ENCODE assay signal across 16 cellular contexts in genomic region chr16:64687796-64688195, GRCh38.
DNase-seq lines count a peak whose midpoint lies in the region; ATAC-seq and TF ChIP-seq lines count a peak whose summit lies in the region.
"Had no signal": no experiment of that assay in that cellular context is flagged by ENCODE, and none has a peak within 500 bp of the region (broad histone marks: within the 10 kb centered on the region; RNA-seq: fewer than 3 reads in every experiment).

No MANE protein-coding gene starts in this region.

- H3K27ac ChIP-seq in hepatocyte (peak overlapping the region; percentile 11), smooth muscle cell (ENCODE audit: low read depth) (peak overlapping the region; percentile 86)
- H3K27ac ChIP-seq: C4-2B had no signal

- H3K4me1 ChIP-seq in hepatocyte (ENCODE audit: insufficient read depth) (no peaks in the 10 kb centered on the region), smooth muscle cell (ENCODE audit: low read depth) (no peaks in the 10 kb centered on the region)
- H3K4me1 ChIP-seq: Caco-2 had no signal

- H3K36me3 ChIP-seq in hepatocyte (replicated peaks; ENCODE audit: insufficient read depth, low read depth) (no peaks in the 10 kb centered on the region), smooth muscle cell (ENCODE audit: low read depth) (no peaks in the 10 kb centered on the region)

- TF ChIP-seq CTCF in hepatocyte (IDR thresholded peaks at IDR 0.05; ENCODE audit: poor library complexity) = no peak
- no peak for TF ChIP-seq CTCF in smooth muscle cell (IDR thresholded peaks at IDR 0.05; ENCODE audit: borderline replicate concordance, insufficient read depth, poor library complexity, severe bottlenecking)

- H3F3A ChIP-seq in smooth muscle cell (ENCODE audit: low read depth) = no peaks in the 10 kb centered on the region

- ATAC-seq in GM21619 (IDR thresholded peaks at IDR 0.05; ENCODE audit: unreplicated experiment) (no peak), HG03378 (IDR thresholded peaks at IDR 0.05; ENCODE audit: unreplicated experiment) (no peak)
- ATAC-seq: GM12878 had no signal

- in situ Hi-C loops in KBM-7 (cut with MboI; ENCODE audit: low pct_unique_long_range_greater_than_20kb, low sequenced_read_pairs) = no loop called here

- H3K27me3 ChIP-seq in hepatocyte (no peaks in the 10 kb centered on the region), smooth muscle cell (ENCODE audit: low read depth) (no peaks in the 10 kb centered on the region)

- H2AFZ ChIP-seq in hepatocyte (no peak overlapping the region), smooth muscle cell (ENCODE audit: low read depth) (peak overlapping the region; percentile 1)

- H3K4me3 ChIP-seq in hepatocyte (no peak overlapping the region), smooth muscle cell (no peak overlapping the region)
- H3K4me3 ChIP-seq: GM12878 had no signal

- no peaks in the 10 kb centered on the region for H3K9me2 ChIP-seq in hepatocyte (replicated peaks; ENCODE audit: insufficient read depth)

- no peak overlapping the region for H3K4me2 ChIP-seq in hepatocyte
- H3K4me2 ChIP-seq in smooth muscle cell = peak overlapping the region; percentile 34

- peak overlapping the region; percentile 14 for H3K9ac ChIP-seq in smooth muscle cell (ENCODE audit: low read depth)

- H4K20me1 ChIP-seq in hepatocyte (ENCODE audit: insufficient read depth, poor library complexity, severe bottlenecking) (no peaks in the 10 kb centered on the region), smooth muscle cell (ENCODE audit: low read depth) (no peaks in the 10 kb centered on the region)

- DNase-seq in LHCN-M2 (ENCODE audit: low read depth) (peak; percentile 5), SW480 (ENCODE audit: low spot score) (peak; percentile 49), hepatocyte (ENCODE audit: low spot score) (no peak), smooth muscle cell (lab: John Stamatoyannopoulos, UW; ENCODE audit: unreplicated experiment) (no peak), KBM-7 (no peak)
- DNase-seq in activated effector memory CD4-positive, alpha-beta T cell treated with Interleukin-2 at 50 U/mL for 16 hours = no peak
- DNase-seq: ACHN; Caco-2; CD4-positive, alpha-beta T cell; GDM1; GOT3; H9 had no signal

- H3K79me2 ChIP-seq in hepatocyte (no peaks in the 10 kb centered on the region), smooth muscle cell (ENCODE audit: low read depth) (no peaks in the 10 kb centered on the region)

- 75% methylated on average over 4 of the region's 4 CpGs for WGBS in hepatocyte (ENCODE audit: low lambda C conversion rate, missing lambda C conversion rate)
- 45% methylated on average over 4 of the region's 4 CpGs for WGBS in smooth muscle cell (ENCODE audit: low lambda C conversion rate)

- H3K9me3 ChIP-seq in hepatocyte (ENCODE audit: low read depth) = no peaks in the 10 kb centered on the region
- no peaks in the 10 kb centered on the region for H3K9me3 ChIP-seq in smooth muscle cell (replicated peaks; ENCODE audit: low read depth)
- H3K9me3 ChIP-seq: Caco-2 had no signal

Comparison
In these comparisons a context has a peak if more than half of its experiments do, and no peak if none do; other contexts are left out.
1. DNase-seq: peak in LHCN-M2 (single experiment) and SW480 (single experiment); none in hepatocyte (single experiment), smooth muscle cell (single experiment), activated effector memory CD4-positive, alpha-beta T cell treated with Interleukin-2 at 50 U/mL for 16 hours (single experiment) and KBM-7 (single experiment).